ENCODE assay signal across 21 cellular contexts in genomic region chr5:156259618-156260017, GRCh38.
A peak's percentile ranks its signal among the peaks of the same experiment; 100 is the strongest.
DNase-seq lines count a peak whose midpoint lies in the region; ATAC-seq, FAIRE-seq and TF ChIP-seq lines count a peak whose summit lies in the region.
"Had no signal": no experiment of that assay in that cellular context is flagged by ENCODE, and none has a peak within 500 bp of the region (broad histone marks: within the 10 kb centered on the region; RNA-seq: fewer than 3 reads in every experiment).

No MANE protein-coding gene starts in this region.

- TF ChIP-seq CTCF in right atrium auricular region (IDR thresholded peaks at IDR 0.05): no peak
- no peak for TF ChIP-seq CTCF in H1 (IDR thresholded peaks at IDR 0.05; ENCODE audit: control extremely low read depth in 1 of 3, insufficient read depth in 1 of 3, low read depth in 1 of 3, low read length in 3 of 3)
- TF ChIP-seq CTCF in GM10248 (IDR thresholded peaks at IDR 0.05; ENCODE audit: control extremely low read depth, extremely low read depth, low read depth, missing control alignments): no peak

- ATAC-seq in left ventricle myocardium superior (peak; percentile 41), GM18907 (IDR thresholded peaks at IDR 0.05; ENCODE audit: unreplicated experiment) (no peak)
- ATAC-seq: GM12878, HepG2, SK-N-SH treated with all-trans-retinoic acid at 6 μM for 48 hours had no signal

- no peak overlapping the region for H2BK120ac ChIP-seq in H1 (replicated peaks; ENCODE audit: low read depth, low read length)

- H3K4me2 ChIP-seq in H1 (ENCODE audit: insufficient read depth in 1 of 2, low read depth in 2 of 2, low read length in 2 of 2): no peak overlapping the region

- no peaks in the 10 kb centered on the region for H3K36me3 ChIP-seq in right atrium auricular region
- H3K36me3 ChIP-seq in H1 (ENCODE audit: control insufficient read depth in 2 of 4, insufficient read depth in 4 of 4, low read length in 3 of 4): no peaks in the 10 kb centered on the region

- H3K14ac ChIP-seq in H1 (ENCODE audit: insufficient read length): no peak overlapping the region

- H3K23me2 ChIP-seq in H1 (ENCODE audit: low read depth, low read length): no peaks in the 10 kb centered on the region

- no peak for TF ChIP-seq RAD21 in H1 (IDR thresholded peaks at IDR 0.05 in 1 of 2, conservative IDR thresholded peaks at IDR 0.05 in 1 of 2; ENCODE audit: low read depth in 2 of 2, low read length in 2 of 2)

- H3K27me3 ChIP-seq in right atrium auricular region (no peaks in the 10 kb centered on the region), H1 (replicated peaks in 1 of 4; ENCODE audit: control insufficient read depth in 3 of 4, extremely low read depth in 1 of 4, insufficient read depth in 3 of 4, low read length in 3 of 4) (no peaks in the 10 kb centered on the region)

- H3K79me2 ChIP-seq in H1 (ENCODE audit: control insufficient read depth in 1 of 2, insufficient read depth in 2 of 2, low read length in 2 of 2): no peaks in the 10 kb centered on the region

- intact Hi-C loops in left ventricle myocardium superior (cut with micrococcal nuclease): no loop called here

- no peak overlapping the region for H3K18ac ChIP-seq in H1 (ENCODE audit: extremely low read depth, low read length)

- no peak overlapping the region for H2AK5ac ChIP-seq in H1 (ENCODE audit: low read depth, low read length)

- H2BK12ac ChIP-seq in H1 (ENCODE audit: low read depth, low read length): no peak overlapping the region

- H2AFZ ChIP-seq in H1 (ENCODE audit: low read length): no peak overlapping the region

- no peak overlapping the region for H3K23ac ChIP-seq in H1 (ENCODE audit: insufficient read length)

- no peak for TF ChIP-seq EP300 in H1 (IDR thresholded peaks at IDR 0.05; ENCODE audit: borderline replicate concordance in 1 of 2, low read depth in 2 of 2, low read length in 2 of 2)

- DNase-seq in left ventricle myocardium superior: no peak
- DNase-seq in right atrium auricular region (ENCODE audit: low spot score): no peak
- peak; percentile 69 for DNase-seq in NCI-H524 treated with DMSO at 0.1 percent for 48 hours (lab: John Stamatoyannopoulos, UW)
- DNase-seq in H1 (ENCODE audit: low read depth in 1 of 2, low spot score in 2 of 2): no peak
- DNase-seq in GM10248 (ENCODE audit: extremely low spot score): no peak
- no peak for DNase-seq in AG08396 (ENCODE audit: low spot score)
- DNase-seq: GF-D8, KBM-7, NCI-H1105, NCI-H2081, NCI-H345, NCI-H526 treated with DMSO at 0.1 percent for 48 hours, SHP77, T-helper 1 cell had no signal

- POLR2A ChIA-PET in H1 (lab: Charles Lee; ENCODE audit: partially characterized antibody) (no interaction called here), GM10248 (lab: Yijun Ruan, JAX) (no interaction called here)

- WGBS in H1 (ENCODE audit: extremely low coverage in 1 of 2, insufficient coverage in 1 of 2, insufficient read length in 1 of 2, insufficient replicate concordance in 2 of 2, low coverage in 1 of 2, low lambda C conversion rate in 2 of 2, missing lambda C conversion rate in 1 of 2), 2 experiments: 65% methylated on average over 5 of the region's 5 CpGs; no CpG with 5 or more reads in 1 of the 2 experiments

- H3K79me1 ChIP-seq in H1 (ENCODE audit: low read depth, low read length): no peaks in the 10 kb centered on the region

- H3K4me3 ChIP-seq in right atrium auricular region (no peak overlapping the region), H1 (ENCODE audit: extremely low read depth in 1 of 4, insufficient read depth in 2 of 4, low read depth in 3 of 4, low read length in 4 of 4) (no peak overlapping the region)
- H3K4me3 ChIP-seq: GM12878 had no signal

- H3K9me3 ChIP-seq in right atrium auricular region (no peaks in the 10 kb centered on the region), H1 (ENCODE audit: insufficient read depth in 2 of 2, low read depth in 1 of 2, low read length in 1 of 2) (no peaks in the 10 kb centered on the region)

- H3K56ac ChIP-seq in H1 (replicated peaks; ENCODE audit: insufficient read length, low read depth, low read length): no peak overlapping the region

- H2BK15ac ChIP-seq in H1 (ENCODE audit: low read length): no peak overlapping the region

- no peaks in the 10 kb centered on the region for H3K4me1 ChIP-seq in right atrium auricular region
- peaks cover 0 to 3% (median 0%) of the 10 kb centered on the region in 4 experiments; a peak in 1 of 7 replicates for H3K4me1 ChIP-seq in H1 (replicated peaks in 1 of 4; ENCODE audit: control insufficient read depth in 3 of 4, insufficient read depth in 4 of 4, low read length in 3 of 4)

- H4K8ac ChIP-seq in H1 (ENCODE audit: extremely low read depth, insufficient read depth, low read length): no peak overlapping the region

- no peak overlapping the region for H4K91ac ChIP-seq in H1 (replicated peaks; ENCODE audit: insufficient read length, low read length)

- H2BK20ac ChIP-seq in H1 (ENCODE audit: low read length): no peak overlapping the region

- H4K5ac ChIP-seq in H1 (ENCODE audit: insufficient read length, low read depth, low read length): no peak overlapping the region

- no peak overlapping the region for H2BK5ac ChIP-seq in H1 (ENCODE audit: low read depth, low read length)

- H3K27ac ChIP-seq in right atrium auricular region: no peak overlapping the region
- no peak overlapping the region for H3K27ac ChIP-seq in H1 (ENCODE audit: low read depth, low read length)
- H3K27ac ChIP-seq: C4-2B had no signal

- H4K20me1 ChIP-seq in H1 (replicated peaks in 1 of 2; ENCODE audit: control insufficient read depth in 1 of 2, insufficient read depth in 2 of 2, low read length in 2 of 2): no peaks in the 10 kb centered on the region

- CTCF ChIA-PET in H1 (lab: Charles Lee; ENCODE audit: partially characterized antibody): interaction anchor here (0.5 kb wide), 1 partner anchor 382 kb away, joined by 4 read pairs; no protein-coding TSS in a partner anchor
- CTCF ChIA-PET in GM10248 (lab: Yijun Ruan, JAX): no interaction called here

- no peak overlapping the region for H3K4ac ChIP-seq in H1 (replicated peaks; ENCODE audit: insufficient read length, low read depth, low read length)

- no peak overlapping the region for H3K9ac ChIP-seq in H1 (replicated peaks in 1 of 4; ENCODE audit: extremely low read depth in 1 of 4, low read depth in 3 of 4, low read length in 3 of 4)

- no peak for TF ChIP-seq POLR2A in H1 (IDR thresholded peaks at IDR 0.05; ENCODE audit: control extremely low read depth in 1 of 2, low read depth in 2 of 2, low read length in 2 of 2)

- FAIRE-seq in H1 (lab: Jason Lieb, UNC): no peak
- FAIRE-seq: GM12878, H54, HepG2, RCC 7860 had no signal

TF ChIP-seq in H1, 55 proteins besides CTCF, POLR2A, EP300 and RAD21:
- TF ChIP-seq JUND (IDR thresholded peaks at IDR 0.05; ENCODE audit: low read length): 0 out of 2 replicates have a peak, but pooled peaks have one; percentile 35
- TF ChIP-seq BACH1 (IDR thresholded peaks at IDR 0.05; ENCODE audit: low read length): peak; percentile 71
- no peak for TF ChIP-seq RBBP5 (IDR thresholded peaks at IDR 0.05; ENCODE audit: borderline replicate concordance, low read depth, low read length)
- TF ChIP-seq ASH2L (IDR thresholded peaks at IDR 0.05; ENCODE audit: low read length): no peak
- TF ChIP-seq MAFK (IDR thresholded peaks at IDR 0.05; ENCODE audit: low read depth, low read length): peak; percentile 5; the same call in 1 of the 2 replicates
